ENCODE assay signal across 8 cellular contexts in the genomic region with DNA sequence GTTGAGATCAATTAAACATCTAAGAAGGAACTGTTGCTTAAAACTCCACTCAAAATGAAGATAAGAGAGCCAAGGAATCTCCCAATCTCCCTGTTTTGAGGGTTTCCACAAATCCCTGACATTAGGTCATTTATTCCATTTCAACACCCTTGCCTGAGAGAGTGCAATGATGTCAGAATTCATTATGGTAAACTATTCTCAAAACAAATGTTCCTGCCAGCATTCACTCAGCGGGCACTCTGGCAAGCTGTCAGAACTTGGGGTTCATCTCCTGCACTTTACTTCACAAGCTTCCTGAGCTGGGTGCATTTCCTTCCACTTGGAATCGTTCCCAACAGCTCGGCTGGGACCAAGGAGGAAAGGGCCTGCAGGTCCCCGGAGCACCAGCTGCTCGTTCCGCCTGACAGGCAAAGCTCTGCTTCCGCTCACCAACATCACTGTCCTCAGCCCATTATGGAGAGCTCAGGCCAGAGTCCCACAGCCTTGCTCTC.
A peak's percentile ranks its signal among the peaks of the same experiment; 100 is the strongest.
DNase-seq lines count a peak whose midpoint lies in the region; ATAC-seq, FAIRE-seq and TF ChIP-seq lines count a peak whose summit lies in the region.

No MANE protein-coding gene starts in this region.

- peaks cover 25% of the 10 kb centered on the region for H3K4me1 Mint-ChIP-seq in CD14-positive monocyte

- no peak for TF ChIP-seq CTCF in CD14-positive monocyte (IDR thresholded peaks at IDR 0.05)

- DNase-seq in MG63 = peak; percentile 77
- DNase-seq in astrocyte of the hippocampus (ENCODE audit: low read depth, low spot score) = peak; percentile 91
- DNase-seq in substantia nigra (lab: John Stamatoyannopoulos, UW) = peak in 47 of 49 donors; percentile 20 to 97 (median 63)
- DNase-seq in CD14-positive monocyte (ENCODE audit: low spot score) = no peak
- DNase-seq in NK-92 (lab: John Stamatoyannopoulos, UW; ENCODE audit: unreplicated experiment) = no peak
- no peak for DNase-seq in CD1c-positive myeloid dendritic cell (ENCODE audit: extremely low spot score)

- H3K36me3 Mint-ChIP-seq in CD14-positive monocyte = no peaks in the 10 kb centered on the region

- intact Hi-C loops in CD14-positive monocyte (cut with micrococcal nuclease) = loop anchor here in 1 of 2 donors (10.0 kb wide), 1 partner anchor 304 kb away; a partner anchor contains a TSS

- peak; percentile 72 for FAIRE-seq in islet of Langerhans (lab: Jason Lieb, UNC)

- H3K4me3 ChIP-seq in MG63 = no peak overlapping the region

- peak overlapping the region; percentile 71 for H3K27ac ChIP-seq in substantia nigra (ENCODE audit: low read depth, low read length, poor library complexity, severe bottlenecking)

- H3K27me3 Mint-ChIP-seq in CD14-positive monocyte (ENCODE audit: low read depth in 3 of 3) = peaks cover 0 to 2% (median 2%) of the 10 kb centered on the region in 3 donors

- H3K9me3 ChIP-seq in MG63 = no peaks in the 10 kb centered on the region

- H3K36me3 ChIP-seq in MG63 = no peaks in the 10 kb centered on the region

- no peak overlapping the region for H3K4me3 Mint-ChIP-seq in CD14-positive monocyte

- H3K27me3 ChIP-seq in MG63 = no peaks in the 10 kb centered on the region

- ATAC-seq in HG02852 (IDR thresholded peaks at IDR 0.05; ENCODE audit: unreplicated experiment) = no peak

- no peaks in the 10 kb centered on the region for H3K9me3 Mint-ChIP-seq in CD14-positive monocyte

- H3K27ac Mint-ChIP-seq in CD14-positive monocyte = no peak overlapping the region

Comparison
In these comparisons a context has a peak if more than half of its experiments do, and no peak if none do; other contexts are left out.
1. DNase-seq: peak in MG63 (single experiment), astrocyte of the hippocampus (single experiment) and substantia nigra (47 of 49); none in CD14-positive monocyte (single experiment), NK-92 (single experiment) and CD1c-positive myeloid dendritic cell (single experiment).